In the genomic region with DNA sequence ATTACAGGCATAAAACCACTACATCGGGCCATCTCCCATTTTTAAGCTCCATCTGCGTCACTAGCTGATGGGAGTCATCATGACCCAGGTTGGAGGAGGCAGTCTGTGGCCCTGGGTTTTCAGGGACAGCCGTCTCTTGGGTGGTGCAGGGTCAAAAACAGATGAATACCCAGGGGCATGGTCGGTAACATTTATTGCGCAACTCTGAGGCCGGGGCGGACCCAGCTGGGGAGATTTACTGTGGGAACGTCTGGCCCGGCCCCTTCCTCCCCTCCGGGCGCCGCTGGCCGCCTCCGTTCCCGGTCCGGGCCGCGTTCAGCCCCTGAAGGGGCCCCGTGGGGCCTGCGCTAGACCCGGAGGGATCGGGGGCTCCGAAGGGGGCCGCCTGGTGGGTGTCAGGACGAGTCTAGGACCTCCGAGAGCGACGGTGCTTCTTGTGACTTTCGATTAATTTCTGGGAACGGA, we compare ENCODE assay signal across 7 cellular contexts. TPM values are rescaled to one million over a fixed set of nuclear protein-coding genes. Genes with fewer than 3 reads are reported as not detected.
DNase-seq lines count a peak whose midpoint lies in the region; TF ChIP-seq lines count a peak whose summit lies in the region.
"Had no signal": no experiment of that assay in that cellular context is flagged by ENCODE, and none has a peak within 500 bp of the region (broad histone marks: within the 10 kb centered on the region; RNA-seq: fewer than 3 reads in every experiment).

No MANE protein-coding gene starts in this region.

- peaks cover 58% of the 10 kb centered on the region for H3K27me3 Mint-ChIP-seq in activated T-helper 2 cell treated with anti-CD3 and anti-CD28 coated beads, Interferon-gamma antibody, Interleukin-2, Interleukin-4, amounts not matched to agents 10 μg/mL and 5 μg/mL and 100 μg/mL, durations not matched to agents 14 hours and 24 hours and 36 hours (ENCODE audit: low read depth)
- H3K27me3 Mint-ChIP-seq in mesothelial cell of epicardium (ENCODE audit: low read depth), result peaks cover 66% of the 10 kb centered on the region

- H3K27ac ChIP-seq in testis, result peak overlapping the region in 1 of 2 donors; percentile 20
- H3K27ac ChIP-seq: pancreas had no signal

- H3K9me3 ChIP-seq in testis, result no peaks in the 10 kb centered on the region
- H3K9me3 ChIP-seq: pancreas had no signal

- WGBS in testis, 2 donors, result 2% methylated on average over 22 of the region's 30 CpGs; no CpG with 5 or more reads in 1 of the 2 donors

- TF ChIP-seq CTCF in mesothelial cell of epicardium (IDR thresholded peaks at IDR 0.05; ENCODE audit: unreplicated experiment) (no peak), testis (IDR thresholded peaks at IDR 0.05) (no peak)

- no peaks in the 10 kb centered on the region for H3K36me3 ChIP-seq in testis (ENCODE audit: low read depth, missing control alignments)
- H3K36me3 ChIP-seq: pancreas had no signal

- H3K27ac Mint-ChIP-seq in activated T-helper 2 cell treated with anti-CD3 and anti-CD28 coated beads, Interferon-gamma antibody, Interleukin-2, Interleukin-4, amounts not matched to agents 10 μg/mL and 5 μg/mL and 100 μg/mL, durations not matched to agents 14 hours and 24 hours and 36 hours, result no peak overlapping the region
- H3K27ac Mint-ChIP-seq in mesothelial cell of epicardium, result peak overlapping the region; percentile 85

- no peaks in the 10 kb centered on the region for H3K27me3 ChIP-seq in testis
- H3K27me3 ChIP-seq: pancreas had no signal

- no peaks in the 10 kb centered on the region for H3K36me3 Mint-ChIP-seq in activated T-helper 2 cell treated with anti-CD3 and anti-CD28 coated beads, Interferon-gamma antibody, Interleukin-2, Interleukin-4, amounts not matched to agents 10 μg/mL and 5 μg/mL and 100 μg/mL, durations not matched to agents 14 hours and 24 hours and 36 hours (ENCODE audit: low read depth)
- H3K36me3 Mint-ChIP-seq in mesothelial cell of epicardium, result no peaks in the 10 kb centered on the region

- no peak overlapping the region for H3K4me3 ChIP-seq in testis

- TF ChIP-seq POLR2A in testis (IDR thresholded peaks at IDR 0.05), result no peak

- DNase-seq in COLO668 (lab: John Stamatoyannopoulos, UW; ENCODE audit: unreplicated experiment) (peak; percentile 55), mesothelial cell of epicardium (ENCODE audit: low spot score in 2 of 2, unreplicated experiment in 2 of 2) (no peak), inferior parietal cortex (ENCODE audit: extremely low spot score) (no peak), testis (no peak), NK-92 (lab: John Stamatoyannopoulos, UW; ENCODE audit: unreplicated experiment) (no peak)
- DNase-seq in activated T-helper 2 cell treated with anti-CD3 and anti-CD28 coated beads, Interferon-gamma antibody, Interleukin-2, Interleukin-4, amounts not matched to agents 10 μg/mL and 5 μg/mL and 100 μg/mL, durations not matched to agents 14 hours and 24 hours and 36 hours (ENCODE audit: low spot score), result no peak

- no peaks in the 10 kb centered on the region for H3K9me3 Mint-ChIP-seq in activated T-helper 2 cell treated with anti-CD3 and anti-CD28 coated beads, Interferon-gamma antibody, Interleukin-2, Interleukin-4, amounts not matched to agents 10 μg/mL and 5 μg/mL and 100 μg/mL, durations not matched to agents 14 hours and 24 hours and 36 hours
- no peaks in the 10 kb centered on the region for H3K9me3 Mint-ChIP-seq in mesothelial cell of epicardium

- intact Hi-C loops in activated T-helper 2 cell treated with anti-CD3 and anti-CD28 coated beads, Interferon-gamma antibody, Interleukin-2, Interleukin-4, amounts not matched to agents 10 μg/mL and 5 μg/mL and 100 μg/mL, durations not matched to agents 14 hours and 24 hours and 36 hours (cut with micrococcal nuclease), result loop anchor here (5.0 kb wide), 2 partner anchors 38 to 62 kb away; partner anchors contain the start of genes ELAVL3 and EPOR
- intact Hi-C loops in testis (cut with DNase I; ENCODE audit: low total_unique reads), result no loop called here

- peak overlapping the region; percentile 61 for H3K4me3 Mint-ChIP-seq in activated T-helper 2 cell treated with anti-CD3 and anti-CD28 coated beads, Interferon-gamma antibody, Interleukin-2, Interleukin-4, amounts not matched to agents 10 μg/mL and 5 μg/mL and 100 μg/mL, durations not matched to agents 14 hours and 24 hours and 36 hours (ENCODE audit: low read depth)
- peak overlapping the region; percentile 74 for H3K4me3 Mint-ChIP-seq in mesothelial cell of epicardium

- H3K4me1 ChIP-seq in testis, result peaks cover 25% of the 10 kb centered on the region

- peaks cover 19% of the 10 kb centered on the region for H3K4me1 Mint-ChIP-seq in activated T-helper 2 cell treated with anti-CD3 and anti-CD28 coated beads, Interferon-gamma antibody, Interleukin-2, Interleukin-4, amounts not matched to agents 10 μg/mL and 5 μg/mL and 100 μg/mL, durations not matched to agents 14 hours and 24 hours and 36 hours (ENCODE audit: low read depth)
- H3K4me1 Mint-ChIP-seq in mesothelial cell of epicardium, result peaks cover 29% of the 10 kb centered on the region

RNA-seq across cellular contexts. Expression of gene RGL3, which starts 1.3 kb away (rescaled TPM):
- total RNA-seq in activated T-helper 2 cell treated with anti-CD3 and anti-CD28 coated beads, Interferon-gamma antibody, Interleukin-2, Interleukin-4, amounts not matched to agents 10 μg/mL and 5 μg/mL and 100 μg/mL, durations not matched to agents 14 hours and 24 hours and 36 hours, result not detected in 2 replicates
- total RNA-seq in mesothelial cell of epicardium, result 80.8 to 84.8 TPM (median 82.6 TPM) in 3 replicates
- 1 to 10 TPM; 3.1 to 3.6 TPM for total RNA-seq in testis
- 5.5 TPM for polyA plus RNA-seq in testis (ENCODE audit: insufficient read depth, low read depth, low replicate concordance)

RNA-seq across cellular contexts. Expression of gene ODAD3, which starts 14.5 kb away (rescaled TPM):
- 0.37 TPM in 1 of 2 replicates, not detected in the other for total RNA-seq in activated T-helper 2 cell treated with anti-CD3 and anti-CD28 coated beads, Interferon-gamma antibody, Interleukin-2, Interleukin-4, amounts not matched to agents 10 μg/mL and 5 μg/mL and 100 μg/mL, durations not matched to agents 14 hours and 24 hours and 36 hours
- total RNA-seq in mesothelial cell of epicardium (0.95 to 1.7 TPM (median 1.4 TPM) in 3 replicates), testis (10 to 100 TPM in 1 of 2 donors, 1 to 10 TPM in 1; 9.7 to 14.8 TPM)
- 18.3 TPM for polyA plus RNA-seq in testis (ENCODE audit: insufficient read depth, low read depth, low replicate concordance)

RNA-seq across cellular contexts. Expression of gene PRKCSH, which starts 15.0 kb away (rescaled TPM):
- 282 and 298 TPM in 2 replicates for total RNA-seq in activated T-helper 2 cell treated with anti-CD3 and anti-CD28 coated beads, Interferon-gamma antibody, Interleukin-2, Interleukin-4, amounts not matched to agents 10 μg/mL and 5 μg/mL and 100 μg/mL, durations not matched to agents 14 hours and 24 hours and 36 hours
- total RNA-seq in mesothelial cell of epicardium (381 to 396 TPM (median 385 TPM) in 3 replicates), testis (100 to 1,000 TPM; 214 to 256 TPM)
- polyA plus RNA-seq in testis (ENCODE audit: insufficient read depth, low read depth, low replicate concordance), result 266 TPM

RNA-seq across cellular contexts. Expression of gene EPOR, which starts 36.3 kb away (rescaled TPM):
- total RNA-seq in activated T-helper 2 cell treated with anti-CD3 and anti-CD28 coated beads, Interferon-gamma antibody, Interleukin-2, Interleukin-4, amounts not matched to agents 10 μg/mL and 5 μg/mL and 100 μg/mL, durations not matched to agents 14 hours and 24 hours and 36 hours, result 10.3 TPM in 2 replicates
- total RNA-seq in mesothelial cell of epicardium (23.5 to 24.5 TPM (median 24.3 TPM) in 3 replicates), testis (1 to 10 TPM; 5.7 to 7.6 TPM)
- polyA plus RNA-seq in testis (ENCODE audit: insufficient read depth, low read depth, low replicate concordance), result 4.3 TPM

RNA-seq across cellular contexts. Expression of gene SWSAP1, which starts 46.0 kb away (rescaled TPM):
- total RNA-seq in activated T-helper 2 cell treated with anti-CD3 and anti-CD28 coated beads, Interferon-gamma antibody, Interleukin-2, Interleukin-4, amounts not matched to agents 10 μg/mL and 5 μg/mL and 100 μg/mL, durations not matched to agents 14 hours and 24 hours and 36 hours, result 2.6 and 2.8 TPM in 2 replicates
- total RNA-seq in mesothelial cell of epicardium, result 2.7 to 2.9 TPM (median 2.8 TPM) in 3 replicates
- total RNA-seq in testis, result 1 to 10 TPM; 6.5 to 7.0 TPM
- polyA plus RNA-seq in testis (ENCODE audit: insufficient read depth, low read depth, low replicate concordance), result 4.9 TPM

Comparison
In these comparisons a context has a peak if more than half of its experiments do, and no peak if none do; other contexts are left out.
1. RNA of gene RGL3, which starts 1.3 kb away (total RNA-seq): 80.8 to 84.8 TPM in mesothelial cell of epicardium; 3.1 to 3.6 TPM in testis and not detected in activated T-helper 2 cell treated with anti-CD3 and anti-CD28 coated beads, Interferon-gamma antibody, Interleukin-2, Interleukin-4, amounts not matched to agents 10 μg/mL and 5 μg/mL and 100 μg/mL, durations not matched to agents 14 hours and 24 hours and 36 hours; every median in the first group is over 10 times any median in the second.